24 cellular contexts compared by ENCODE assay signal in genomic region chr19:56136362-56136761, GRCh38. TPM values are rescaled to one million over a fixed set of nuclear protein-coding genes. Genes with fewer than 3 reads are reported as not detected.
A peak's percentile ranks its signal among the peaks of the same experiment; 100 is the strongest.
DNase-seq lines count a peak whose midpoint lies in the region; ATAC-seq, FAIRE-seq and TF ChIP-seq lines count a peak whose summit lies in the region.
"Had no signal": no experiment of that assay in that cellular context is flagged by ENCODE, and none has a peak within 500 bp of the region (broad histone marks: within the 10 kb centered on the region; RNA-seq: fewer than 3 reads in every experiment).

No MANE protein-coding gene starts in this region.

- no peak overlapping the region for H3K4me3 ChIP-seq in A549
- no peak overlapping the region for H3K4me3 ChIP-seq in IMR-90 (ENCODE audit: insufficient read depth, low read depth, low read length)
- no peak overlapping the region for H3K4me3 ChIP-seq in foreskin fibroblast (ENCODE audit: low read depth in 1 of 2, low read length in 2 of 2)
- H3K4me3 ChIP-seq in colonic mucosa = no peak overlapping the region

- peaks cover 5% of the 10 kb centered on the region for H3K9me1 ChIP-seq in IMR-90 (ENCODE audit: insufficient read depth, low read length)

- H3K14ac ChIP-seq in IMR-90 (replicated peaks; ENCODE audit: low read depth, low read length) = no peak overlapping the region

- no peaks in the 10 kb centered on the region for H3K27me3 Mint-ChIP-seq in neural crest cell (ENCODE audit: low read depth)
- H3K27me3 Mint-ChIP-seq: stimulated activated naive CD8-positive, alpha-beta T cell treated with anti-CD3 and anti-CD28 coated beads, Interleukin-15, Interleukin-2, amounts not matched to agents 100 ng/mL and 50 ng/mL, for 24 hours; type B pancreatic cell had no signal

- H3K56ac ChIP-seq in IMR-90 (ENCODE audit: extremely low read depth, insufficient read depth, low read length) = no peak overlapping the region

- FAIRE-seq in A549 (lab: Jason Lieb, UNC) = no peak
- FAIRE-seq: frontal cortex, TTC549 had no signal

- TF ChIP-seq EP300 in A549 (IDR thresholded peaks at IDR 0.05) = no peak

- WGBS in A549 (ENCODE audit: missing lambda C conversion rate) = 89% methylated on average over 10 of the region's 10 CpGs
- WGBS in IMR-90 (ENCODE audit: extremely low coverage in 2 of 2, insufficient read length in 1 of 2), 2 experiments = 66% methylated on average over 7 of the region's 10 CpGs; no CpG with 5 or more reads in 1 of the 2 experiments

- no peak overlapping the region for H3K23ac ChIP-seq in IMR-90 (ENCODE audit: low read depth, low read length)

- H2BK20ac ChIP-seq in IMR-90 (ENCODE audit: low read depth, low read length) = no peak overlapping the region

- H2AFZ ChIP-seq in IMR-90 (replicated peaks; ENCODE audit: low read length, poor library complexity) = peak overlapping the region; percentile 5
- H2AFZ ChIP-seq: parathyroid adenoma had no signal

- H3K18ac ChIP-seq in IMR-90 (ENCODE audit: low read depth, low read length) = no peak overlapping the region

- H4K20me1 ChIP-seq in IMR-90 (ENCODE audit: insufficient read depth, low read length) = no peaks in the 10 kb centered on the region

- H3K36me3 Mint-ChIP-seq in neural crest cell (ENCODE audit: low read depth) = no peaks in the 10 kb centered on the region
- H3K36me3 Mint-ChIP-seq: CD14-positive monocyte, type B pancreatic cell had no signal

- TF ChIP-seq RAD21 in A549 (conservative IDR thresholded peaks at IDR 0.05 in 1 of 2, IDR thresholded peaks at IDR 0.05 in 1 of 2) (no peak), IMR-90 (IDR thresholded peaks at IDR 0.05; ENCODE audit: low read length) (no peak)

- H3K27ac Mint-ChIP-seq in neural crest cell (ENCODE audit: unreplicated experiment) = peak overlapping the region; percentile 84
- H3K27ac Mint-ChIP-seq: CD14-positive monocyte; stimulated activated naive CD8-positive, alpha-beta T cell treated with anti-CD3 and anti-CD28 coated beads, Interleukin-15, Interleukin-2, amounts not matched to agents 100 ng/mL and 50 ng/mL, for 24 hours; type B pancreatic cell had no signal

- peaks cover 24% of the 10 kb centered on the region for H3K4me1 Mint-ChIP-seq in neural crest cell

- POLR2A ChIA-PET in A549 (lab: Yijun Ruan, JAX) = interaction anchor here (0.6 to 1.8 kb wide), 2 partner anchors 15 to 485 kb away, joined by 3 to 7 read pairs; partner anchors contain the start of gene ZNF787
- POLR2A ChIA-PET in IMR-90 (lab: Charles Lee; ENCODE audit: unreplicated experiment) = no interaction called here

- no TSS peak for BruUV-seq in IMR-90 (replicated peaks; lab: Mats Ljungman, UMichigan)

- H3K27ac ChIP-seq in A549 (no peak overlapping the region), IMR-90 (ENCODE audit: insufficient read depth, low read length) (no peak overlapping the region), colonic mucosa (no peak overlapping the region)
- H3K27ac ChIP-seq: parathyroid adenoma had no signal

- H4K5ac ChIP-seq in IMR-90 (ENCODE audit: low read depth, low read length) = no peak overlapping the region

- ATAC-seq in A549 = no peak
- no peak for ATAC-seq in IMR-90 (ENCODE audit: low read depth)

- TF ChIP-seq CTCF in A549 (IDR thresholded peaks at IDR 0.05) (no peak), IMR-90 (conservative IDR thresholded peaks at IDR 0.05; ENCODE audit: low read depth, low read length) (no peak), neural crest cell (conservative IDR thresholded peaks at IDR 0.05) (no peak), foreskin fibroblast (IDR thresholded peaks at IDR 0.05; ENCODE audit: low read depth, low read length) (no peak), colonic mucosa (IDR thresholded peaks at IDR 0.05) (no peak)

- H3K9ac ChIP-seq in IMR-90 (ENCODE audit: low read depth, low read length) (no peak overlapping the region), colonic mucosa (ENCODE audit: low read depth in 2 of 2, low read length in 2 of 2) (no peak overlapping the region)
- H3K9ac ChIP-seq: parathyroid adenoma had no signal

- H2AK5ac ChIP-seq in IMR-90 (ENCODE audit: low read depth, low read length) = no peak overlapping the region

- no peak overlapping the region for H3K4me3 Mint-ChIP-seq in neural crest cell
- H3K4me3 Mint-ChIP-seq: CD14-positive monocyte; stimulated activated naive CD8-positive, alpha-beta T cell treated with anti-CD3 and anti-CD28 coated beads, Interleukin-15, Interleukin-2, amounts not matched to agents 100 ng/mL and 50 ng/mL, for 24 hours; type B pancreatic cell had no signal

- in situ Hi-C loops in IMR-90 (cut with MboI; ENCODE audit: low sequenced_read_pairs) = loop anchor here (25.0 kb wide), 2 partner anchors 449 to 1674 kb away; partner anchors contain the start of genes CDC42EP5, EPN1 and LENG9

- H4K91ac ChIP-seq in IMR-90 (ENCODE audit: insufficient read depth, low read depth, low read length) = no peak overlapping the region

- no peak for DNase-seq in A549 (ENCODE audit: low read depth in 1 of 2, low spot score in 1 of 2)
- no peak for DNase-seq in IMR-90
- peak; percentile 59 for DNase-seq in iPS DF 19.7 (ENCODE audit: low read depth, low spot score)
- no peak for DNase-seq in neural crest cell (ENCODE audit: low read depth, low spot score)
- no peak for DNase-seq in foreskin fibroblast
- DNase-seq in NCI-H526 (lab: John Stamatoyannopoulos, UW) = no peak
- no peak for DNase-seq in SW480 (ENCODE audit: low spot score)
- DNase-seq in colonic mucosa = no peak
- DNase-seq: activated CD4-positive, alpha-beta T cell treated with anti-CD3 and anti-CD28 coated beads, Interleukin-2, amount 50 U/mL, for 1 hour; activated T-cell treated with anti-CD3 and anti-CD28 coated beads for 4 hours; caudate nucleus; erythroblast; GF-D8; HCEC 1CT; NCI-H1048; NCI-H2029; stimulated activated CD4-positive, alpha-beta T cell treated with anti-CD3 and anti-CD28 coated beads, Interleukin-1b, Interleukin-23, amount 100 ng/mL, for 48 hours had no signal

- no peak overlapping the region for H2AK9ac ChIP-seq in IMR-90 (replicated peaks; ENCODE audit: low read depth, low read length, poor library complexity)

- no peak overlapping the region for H4K8ac ChIP-seq in IMR-90 (ENCODE audit: low read depth in 2 of 2, low read length in 2 of 2)

- H3K9me3 ChIP-seq in A549 (no peaks in the 10 kb centered on the region), IMR-90 (ENCODE audit: control insufficient read depth, insufficient read depth, low read length) (no peaks in the 10 kb centered on the region), colonic mucosa (no peaks in the 10 kb centered on the region)

- H3K4me1 ChIP-seq in A549 = peaks cover 18% of the 10 kb centered on the region; the same call in 2 of the 3 replicates
- H3K4me1 ChIP-seq in IMR-90 (ENCODE audit: control insufficient read depth, insufficient read depth, low read length) = peaks cover 11% of the 10 kb centered on the region; the same call in 1 of the 2 replicates
- H3K4me1 ChIP-seq in colonic mucosa = no peaks in the 10 kb centered on the region
- H3K4me1 ChIP-seq: parathyroid adenoma had no signal

- no peaks in the 10 kb centered on the region for H3K27me3 ChIP-seq in IMR-90 (ENCODE audit: control insufficient read depth, insufficient read depth, low read length)
- H3K27me3 ChIP-seq in colonic mucosa = no peaks in the 10 kb centered on the region

- H2BK15ac ChIP-seq in IMR-90 (ENCODE audit: low read depth, low read length) = no peak overlapping the region

- H2BK5ac ChIP-seq in IMR-90 (ENCODE audit: low read depth, low read length, poor library complexity, severe bottlenecking) = no peak overlapping the region

- H3K4me2 ChIP-seq in A549 (no peak overlapping the region), IMR-90 (ENCODE audit: low read depth, low read length) (no peak overlapping the region)

- peaks cover 0 to under 1% of the 10 kb centered on the region in 2 experiments; a peak in 1 of 4 replicates for H3K79me1 ChIP-seq in IMR-90 (ENCODE audit: low read depth in 1 of 2, low read length in 2 of 2)

- no peaks in the 10 kb centered on the region for H3K9me3 Mint-ChIP-seq in neural crest cell
- H3K9me3 Mint-ChIP-seq: stimulated activated naive CD8-positive, alpha-beta T cell treated with anti-CD3 and anti-CD28 coated beads, Interleukin-15, Interleukin-2, amounts not matched to agents 100 ng/mL and 50 ng/mL, for 24 hours; type B pancreatic cell had no signal

- no peak overlapping the region for H3K4ac ChIP-seq in IMR-90 (ENCODE audit: low read depth, low read length)

- intact Hi-C loops in IMR-90 (cut with micrococcal nuclease) = no loop called here
- intact Hi-C loops in colonic mucosa (cut with DNase I) = no loop called here

- dilution Hi-C loops in IMR-90 (cut with HindIII; ENCODE audit: low sequenced_read_pairs, unreplicated experiment) = no loop called here

- CTCF ChIA-PET in A549 (lab: Yijun Ruan, JAX) = interaction anchor here (1.0 to 1.9 kb wide), 3 partner anchors 14 to 60 kb away, joined by 3 to 5 read pairs (median 3); no protein-coding TSS in a partner anchor
- CTCF ChIA-PET in IMR-90 (lab: Yijun Ruan, JAX) = no interaction called here

- TF ChIP-seq POLR2A in A549 (IDR thresholded peaks at IDR 0.05; ENCODE audit: low read length) = no peak
- no peak for TF ChIP-seq POLR2A in IMR-90 (IDR thresholded peaks at IDR 0.05; ENCODE audit: low read depth, low read length)

- H2BK120ac ChIP-seq in IMR-90 (ENCODE audit: low read depth, low read length) = no peak overlapping the region

- H3K36me3 ChIP-seq in IMR-90 (ENCODE audit: control insufficient read depth, insufficient read depth, low read length) (no peaks in the 10 kb centered on the region), colonic mucosa (no peaks in the 10 kb centered on the region)

RNA-seq across cellular contexts. Expression of gene ZNF444, which starts 4.7 kb away (rescaled TPM):
- polyA plus RNA-seq in A549 (2011; rRNA removed) (10.5 and 16.5 TPM in 2 replicates), A549 (2017; fragmentation: RNase III; extraction: RNeasy Plus Mini Kit Qiagen cat#74134 plus additional on column Dnase treatment) (23.1 to 26.2 TPM (median 25.5 TPM) in 3 replicates), IMR-90 (2012; rRNA removed) (20.3 and 25.2 TPM in 2 replicates)
- 25.2 and 37.2 TPM in 2 replicates for polyA plus RNA-seq in A549 (2012; cell fraction: cytosol; rRNA removed)
- 65.0 and 72.7 TPM in 2 replicates for polyA plus RNA-seq in A549 (2012; cell fraction: nucleus; rRNA removed)
- 15.4 and 15.6 TPM in 2 replicates for polyA minus RNA-seq in A549 (2011; rRNA and poly(A)+ RNA removed)
- total RNA-seq in IMR-90 (2012; rRNA removed) (2.5 and 3.3 TPM in 2 replicates), neural crest cell (47.5 and 51.5 TPM in 2 replicates), colonic mucosa (10 to 100 TPM; 20.5 to 50.9 TPM)
- polyA plus RNA-seq in IMR-90 (2012; cell fraction: cytosol; rRNA removed) = 18.7 and 34.1 TPM in 2 replicates
- polyA plus RNA-seq in IMR-90 (2012; cell fraction: nucleus; rRNA removed; ENCODE audit: low replicate concordance) = 60.8 and 109 TPM in 2 replicates

RNA-seq across cellular contexts. Expression of gene ZNF787, which starts 15.3 kb away (rescaled TPM):
- polyA plus RNA-seq in A549 (2011; rRNA removed) = 10.7 and 12.5 TPM in 2 replicates
- polyA plus RNA-seq in A549 (2012; cell fraction: cytosol; rRNA removed) = 30.2 and 54.5 TPM in 2 replicates
- polyA plus RNA-seq in A549 (2012; cell fraction: nucleus; rRNA removed) = 44.0 and 78.8 TPM in 2 replicates
- 35.1 to 39.3 TPM (median 36.7 TPM) in 3 replicates for polyA plus RNA-seq in A549 (2017; fragmentation: RNase III; extraction: RNeasy Plus Mini Kit Qiagen cat#74134 plus additional on column Dnase treatment)
- 7.8 and 9.9 TPM in 2 replicates for polyA minus RNA-seq in A549 (2011; rRNA and poly(A)+ RNA removed)
- 4.8 and 5.6 TPM in 2 replicates for total RNA-seq in IMR-90 (2012; rRNA removed)
- 11.2 and 17.7 TPM in 2 replicates for polyA plus RNA-seq in IMR-90 (2012; rRNA removed)
- 5.0 and 14.2 TPM in 2 replicates for polyA plus RNA-seq in IMR-90 (2012; cell fraction: cytosol; rRNA removed)
- 13.5 and 27.0 TPM in 2 replicates for polyA plus RNA-seq in IMR-90 (2012; cell fraction: nucleus; rRNA removed; ENCODE audit: low replicate concordance)
- 47.7 and 48.1 TPM in 2 replicates for total RNA-seq in neural crest cell
- total RNA-seq in colonic mucosa = 10 to 100 TPM; 52.1 to 69.2 TPM

RNA-seq across cellular contexts. Expression of gene GALP, which starts 39.4 kb away (rescaled TPM):
- polyA plus RNA-seq in A549 (2011; rRNA removed) (not detected in 2 replicates), A549 (2017; fragmentation: RNase III; extraction: RNeasy Plus Mini Kit Qiagen cat#74134 plus additional on column Dnase treatment) (not detected in 3 replicates), IMR-90 (2012; rRNA removed) (not detected in 2 replicates)
- polyA plus RNA-seq in A549 (2012; cell fraction: cytosol; rRNA removed) = not detected in 2 replicates
- not detected in 2 replicates for polyA plus RNA-seq in A549 (2012; cell fraction: nucleus; rRNA removed)
- polyA minus RNA-seq in A549 (2011; rRNA and poly(A)+ RNA removed) = not detected in 2 replicates
- total RNA-seq in IMR-90 (2012; rRNA removed) (not detected in 2 replicates), neural crest cell (0.37 TPM in 1 of 2 replicates, not detected in the other), colonic mucosa (not detected)
- polyA plus RNA-seq in IMR-90 (2012; cell fraction: cytosol; rRNA removed) = not detected in 2 replicates
- polyA plus RNA-seq in IMR-90 (2012; cell fraction: nucleus; rRNA removed; ENCODE audit: low replicate concordance) = not detected in 2 replicates
- total RNA-seq: A673 had no signal
- polyA plus RNA-seq: CD14-positive monocyte had no signal
